Comparison of ENCODE assay signal across 8 cellular contexts in genomic region chr6:135880066-135880972, GRCh38. TPM values are rescaled to one million over a fixed set of nuclear protein-coding genes. Genes with fewer than 3 reads are reported as not detected.
DNase-seq lines count a peak whose midpoint lies in the region; ATAC-seq, FAIRE-seq and TF ChIP-seq lines count a peak whose summit lies in the region.

No MANE protein-coding gene starts in this region.

- peak; percentile 83 for ATAC-seq in HG02571 (IDR thresholded peaks at IDR 0.05; ENCODE audit: unreplicated experiment)

- peak; percentile 14 for DNase-seq in GM12891 (ENCODE audit: insufficient read length, low spot score)
- peak; percentile 39 for DNase-seq in NOMO-1 treated with DMSO at 0.1 percent for 48 hours (lab: John Stamatoyannopoulos, UW; ENCODE audit: unreplicated experiment)
- DNase-seq in activated effector memory CD4-positive, alpha-beta T cell treated with Interleukin-2 at 50 U/mL for 16 hours: peak; percentile 29
- DNase-seq in iris pigment epithelial cell (ENCODE audit: low read depth): peak; percentile 92
- DNase-seq in stimulated activated CD8-positive, alpha-beta memory T cell treated with anti-CD3 and anti-CD28 coated beads, Interleukin-7, amount 100 ng/mL, for 4 hours (ENCODE audit: low read depth in 2 of 2): peak; percentile 27 to 43
- no peak for DNase-seq in LoVo (ENCODE audit: low spot score)
- no peak for DNase-seq in NCI-H1105 (lab: John Stamatoyannopoulos, UW)

- no peak for TF ChIP-seq POLR2A in GM12891 (IDR thresholded peaks at IDR 0.05; ENCODE audit: low read depth, low read length)

- peak; percentile 92 for FAIRE-seq in GM12891 (lab: Jason Lieb, UNC)

TF ChIP-seq in GM12891, 5 proteins besides CTCF, POLR2A, EP300 and RAD21:
- no peak for TF ChIP-seq POLR2AphosphoS5 (IDR thresholded peaks at IDR 0.05; ENCODE audit: low read depth, low read length)
- TF ChIP-seq TAF1 (IDR thresholded peaks at IDR 0.05; ENCODE audit: low read depth, low read length): 0 out of 2 replicates have a peak, but pooled peaks have one; percentile 27
- peak; percentile 30; the same call in 1 of the 2 replicates for TF ChIP-seq POU2F2 (IDR thresholded peaks at IDR 0.05; ENCODE audit: low read depth, low read length)
- no peak for TF ChIP-seq PAX5 (IDR thresholded peaks at IDR 0.05; ENCODE audit: insufficient read depth, low read length, severe bottlenecking)
- peak; percentile 26; the same call in 1 of the 2 replicates for TF ChIP-seq SPI1 (IDR thresholded peaks at IDR 0.05; ENCODE audit: low read depth, low read length)

RNA-seq across cellular contexts. Expression of gene PDE7B, which starts 28.8 kb away (rescaled TPM):
- polyA plus RNA-seq in GM12891 (2012; ENCODE audit: low read depth, missing spikeins): 0.05 TPM

Comparison
In these comparisons a context has a peak if more than half of its experiments do, and no peak if none do; other contexts are left out.
1. DNase-seq: peak in GM12891 (single experiment), NOMO-1 treated with DMSO at 0.1 percent for 48 hours (single experiment), activated effector memory CD4-positive, alpha-beta T cell treated with Interleukin-2 at 50 U/mL for 16 hours (single experiment), iris pigment epithelial cell (single experiment) and stimulated activated CD8-positive, alpha-beta memory T cell treated with anti-CD3 and anti-CD28 coated beads, Interleukin-7, amount 100 ng/mL, for 4 hours (2 of 2); none in LoVo (single experiment) and NCI-H1105 (single experiment).